In genomic region chr11:64449381-64450167, GRCh38 we compare ENCODE assay signal across 8 cellular contexts.
DNase-seq lines count a peak whose midpoint lies in the region; ATAC-seq and TF ChIP-seq lines count a peak whose summit lies in the region.

No MANE protein-coding gene starts in this region.

- DNase-seq in DMS 273 treated with DMSO at 0.1 percent for 48 hours (lab: John Stamatoyannopoulos, UW) (peak; percentile 50), NCI-H524 (lab: John Stamatoyannopoulos, UW) (peak; percentile 59 to 86), dermis blood vessel endothelial cell (peak; percentile 73), right lobe of liver (peak in 2 of 3 donors; percentile 48 to 63)
- DNase-seq in activated CD4-positive, alpha-beta T cell treated with anti-CD3 and anti-CD28 coated beads, Interleukin-2, amount 50 U/mL, for 1 hour: peak; percentile 70
- peak; percentile 62 to 67 for DNase-seq in stimulated activated CD4-positive, alpha-beta T cell treated with anti-CD3 and anti-CD28 coated beads, Interleukin-4, amount 100 ng/mL, for 48 hours (ENCODE audit: low read depth in 2 of 2)

- intact Hi-C loops in right lobe of liver (cut with DNase I): no loop called here

- H3K9me3 ChIP-seq in right lobe of liver: no peaks in the 10 kb centered on the region

- no peaks in the 10 kb centered on the region for H3K36me3 ChIP-seq in right lobe of liver

- no peak overlapping the region for H3K27ac ChIP-seq in right lobe of liver

- H3K4me1 ChIP-seq in right lobe of liver: peaks cover 0 to 19% (median 8%) of the 10 kb centered on the region in 4 donors

- TF ChIP-seq CTCF in right lobe of liver (IDR thresholded peaks at IDR 0.05): peak; percentile 53 to 79 (median 76)

- TF ChIP-seq POLR2A in right lobe of liver (IDR thresholded peaks at IDR 0.05): no peak

- WGBS in right lobe of liver (ENCODE audit: insufficient coverage, low coverage, low lambda C conversion rate, missing lambda C conversion rate): 21% methylated on average over 7 of the region's 31 CpGs

- H3K27me3 ChIP-seq in right lobe of liver: no peaks in the 10 kb centered on the region

- peak overlapping the region in 2 of 3 donors; percentile 14 to 23 for H3K4me3 ChIP-seq in right lobe of liver

- ATAC-seq in HG02870 (IDR thresholded peaks at IDR 0.05; ENCODE audit: unreplicated experiment) (peak; percentile 58), right lobe of liver (peak; percentile 70 to 81 (median 78)), HG02840 (IDR thresholded peaks at IDR 0.05; ENCODE audit: low FRiP score, unreplicated experiment) (no peak)
